Comparison of ENCODE assay signal across 8 cellular contexts in genomic region chr9:127449332-127449966, GRCh38. TPM values are rescaled to one million over a fixed set of nuclear protein-coding genes. Genes with fewer than 3 reads are reported as not detected.
A peak's percentile ranks its signal among the peaks of the same experiment; 100 is the strongest.
DNase-seq lines count a peak whose midpoint lies in the region; TF ChIP-seq lines count a peak whose summit lies in the region.

No MANE protein-coding gene starts in this region.

- intact Hi-C loops in left ventricle myocardium inferior (cut with micrococcal nuclease) (no loop called here), cardiac septum (cut with DNase I) (no loop called here)

- DNase-seq in left ventricle myocardium inferior (no peak), cardiac septum (ENCODE audit: low spot score) (no peak), kidney tubule cell (ENCODE audit: low spot score) (peak; percentile 31), hippocampal formation (lab: John Stamatoyannopoulos, UW) (no peak), T1000 (lab: John Stamatoyannopoulos, UW) (no peak)
- no peak for DNase-seq in activated effector memory CD4-positive, alpha-beta T cell treated with anti-CD3 and anti-CD28 coated beads, Interleukin-2, amount 50 U/mL, for 16 hours

- H3K36me3 ChIP-seq in left ventricle myocardium inferior (peaks cover 60% of the 10 kb centered on the region), urinary bladder (ENCODE audit: insufficient read depth) (no peaks in the 10 kb centered on the region)

- peak overlapping the region; percentile 83 for H3K4me3 ChIP-seq in left ventricle myocardium inferior
- peak overlapping the region; percentile 54 for H3K4me3 ChIP-seq in urinary bladder (ENCODE audit: low read depth, low read length)

- 46% methylated on average over 5 of the region's 5 CpGs for WGBS in urinary bladder

- H3K36me3 Mint-ChIP-seq in activated naive CD8-positive, alpha-beta T cell, result peaks cover 33% of the 10 kb centered on the region

- TF ChIP-seq CTCF in left ventricle myocardium inferior (IDR thresholded peaks at IDR 0.05; ENCODE audit: borderline replicate concordance), result no peak

- H3K27ac ChIP-seq in left ventricle myocardium inferior (replicated peaks), result peak overlapping the region; percentile 98
- no peak overlapping the region for H3K27ac ChIP-seq in urinary bladder (ENCODE audit: low read depth)

- peak overlapping the region; percentile 96 for H3K4me3 Mint-ChIP-seq in activated naive CD8-positive, alpha-beta T cell

- peak overlapping the region; percentile 97 for H3K27ac Mint-ChIP-seq in activated naive CD8-positive, alpha-beta T cell

- no peaks in the 10 kb centered on the region for H3K27me3 Mint-ChIP-seq in activated naive CD8-positive, alpha-beta T cell

- peaks cover 42% of the 10 kb centered on the region for H3K4me1 Mint-ChIP-seq in activated naive CD8-positive, alpha-beta T cell (ENCODE audit: low read depth)

- H3K9me3 ChIP-seq in left ventricle myocardium inferior (replicated peaks), result no peaks in the 10 kb centered on the region

- no peaks in the 10 kb centered on the region for H3K9me3 Mint-ChIP-seq in activated naive CD8-positive, alpha-beta T cell (ENCODE audit: low read depth)

- peaks cover 63% of the 10 kb centered on the region for H3K4me1 ChIP-seq in left ventricle myocardium inferior
- H3K4me1 ChIP-seq in urinary bladder (ENCODE audit: insufficient read depth), result peaks cover 3% of the 10 kb centered on the region

- H3K27me3 ChIP-seq in left ventricle myocardium inferior (ENCODE audit: low read depth), result no peaks in the 10 kb centered on the region

RNA-seq across cellular contexts. Expression of gene RPL12, which starts 1.8 kb away (rescaled TPM):
- total RNA-seq in left ventricle myocardium inferior (605 TPM), cardiac septum (407 TPM), urinary bladder (973 TPM)
- 3,354 TPM for polyA plus RNA-seq in urinary bladder

RNA-seq across cellular contexts. Expression of gene LRSAM1, which starts 1.9 kb away (rescaled TPM):
- total RNA-seq in left ventricle myocardium inferior, result 35.4 TPM
- 24.4 TPM for total RNA-seq in cardiac septum
- 12.6 TPM for total RNA-seq in urinary bladder
- polyA plus RNA-seq in urinary bladder, result 21.2 TPM

RNA-seq across cellular contexts. Expression of gene ZNF79, which starts 25.3 kb away (rescaled TPM):
- total RNA-seq in left ventricle myocardium inferior (6.2 TPM), cardiac septum (5.5 TPM), urinary bladder (10.7 TPM)
- polyA plus RNA-seq in urinary bladder, result 6.7 TPM

RNA-seq across cellular contexts. Expression of gene SLC2A8, which starts 52.5 kb away (rescaled TPM):
- total RNA-seq in left ventricle myocardium inferior (16.1 TPM), cardiac septum (14.5 TPM), urinary bladder (20.8 TPM)
- 140 TPM for polyA plus RNA-seq in urinary bladder
